In genomic region chr3:196568246-196569002, GRCh38 we compare ENCODE assay signal across 1 cellular context.
A peak's percentile ranks its signal among the peaks of the same experiment; 100 is the strongest.
TF ChIP-seq lines count a peak whose summit lies in the region.

FBXO45 (plus strand) TSS chr3:196568660; CDS start chr3:196568985, 325 bp downstream.
WDR53 (minus strand) TSS chr3:196568554; CDS start chr3:196561475, 7,079 bp downstream.

TF ChIP-seq in HepG2, 621 proteins besides CTCF, POLR2A, EP300 and RAD21 (continued from another document and continues in another):
- TF ChIP-seq NRL (CRISPR knock-in tag; IDR thresholded peaks at IDR 0.05; ENCODE audit: borderline replicate concordance), result no peak
- peak; percentile 78 for TF ChIP-seq HOXD1 (CRISPR knock-in tag; IDR thresholded peaks at IDR 0.05)
- TF ChIP-seq ZBTB1 (CRISPR knock-in tag; IDR thresholded peaks at IDR 0.05; ENCODE audit: borderline replicate concordance), result no peak
- no peak for TF ChIP-seq CAMTA2 (CRISPR knock-in tag; IDR thresholded peaks at IDR 0.05; ENCODE audit: borderline replicate concordance)
- TF ChIP-seq ZNF580 (CRISPR knock-in tag; IDR thresholded peaks at IDR 0.05; ENCODE audit: borderline replicate concordance, low read depth), result peak; percentile 89
- TF ChIP-seq ZBTB40 (IDR thresholded peaks at IDR 0.05), result no peak
- no peak for TF ChIP-seq ZBTB40 (CRISPR knock-in tag; IDR thresholded peaks at IDR 0.05)
- TF ChIP-seq ONECUT2 (CRISPR knock-in tag; IDR thresholded peaks at IDR 0.05), result peak; percentile 45; the same call in 1 of the 2 replicates
- no peak for TF ChIP-seq ZSCAN30 (CRISPR knock-in tag; IDR thresholded peaks at IDR 0.05)
- TF ChIP-seq ZNF652 (CRISPR knock-in tag; IDR thresholded peaks at IDR 0.05; ENCODE audit: borderline replicate concordance, low read depth), result no peak
- TF ChIP-seq CEBPZ (IDR thresholded peaks at IDR 0.05; ENCODE audit: low read length), result no peak
- no peak for TF ChIP-seq ZNF318 (CRISPR knock-in tag; IDR thresholded peaks at IDR 0.05)
- TF ChIP-seq KAT2B (IDR thresholded peaks at IDR 0.05; ENCODE audit: borderline replicate concordance, low read depth, low read length), result no peak
- TF ChIP-seq GABPB1 (CRISPR knock-in tag; IDR thresholded peaks at IDR 0.05), result peak; percentile 98
- TF ChIP-seq RFXANK (CRISPR knock-in tag; IDR thresholded peaks at IDR 0.05), result peak; percentile 86; the same call in 1 of the 2 replicates
- no peak for TF ChIP-seq ATAD3A (CRISPR knock-in tag; IDR thresholded peaks at IDR 0.05)
- no peak for TF ChIP-seq ZNF879 (CRISPR knock-in tag; IDR thresholded peaks at IDR 0.05)
- TF ChIP-seq PBX3 (CRISPR knock-in tag; IDR thresholded peaks at IDR 0.05; ENCODE audit: borderline replicate concordance), result no peak
- TF ChIP-seq ZFP36 (IDR thresholded peaks at IDR 0.05; ENCODE audit: borderline replicate concordance, low read depth, low read length, partially characterized antibody), result no peak
- peak; percentile 94 for TF ChIP-seq NR2C2 (CRISPR knock-in tag; IDR thresholded peaks at IDR 0.05; ENCODE audit: borderline replicate concordance)
- TF ChIP-seq CREM (IDR thresholded peaks at IDR 0.05), result peak; percentile 99
- peak; percentile 95 for TF ChIP-seq CREM (CRISPR knock-in tag; IDR thresholded peaks at IDR 0.05)
- TF ChIP-seq ZKSCAN5 (CRISPR knock-in tag; IDR thresholded peaks at IDR 0.05), result no peak
- TF ChIP-seq ZBTB10 (CRISPR knock-in tag; IDR thresholded peaks at IDR 0.05; ENCODE audit: borderline replicate concordance), result 0 out of 2 replicates have a peak, but pooled peaks have one; percentile 28
- TF ChIP-seq ZNF746 (CRISPR knock-in tag; IDR thresholded peaks at IDR 0.05), result no peak
- no peak for TF ChIP-seq NR2F1 (CRISPR knock-in tag; IDR thresholded peaks at IDR 0.05)
- TF ChIP-seq PHF5A (CRISPR knock-in tag; IDR thresholded peaks at IDR 0.05; ENCODE audit: low read depth, unreplicated experiment), result peak; percentile 43
